1 cellular context compared by ENCODE assay signal in the genomic region with DNA sequence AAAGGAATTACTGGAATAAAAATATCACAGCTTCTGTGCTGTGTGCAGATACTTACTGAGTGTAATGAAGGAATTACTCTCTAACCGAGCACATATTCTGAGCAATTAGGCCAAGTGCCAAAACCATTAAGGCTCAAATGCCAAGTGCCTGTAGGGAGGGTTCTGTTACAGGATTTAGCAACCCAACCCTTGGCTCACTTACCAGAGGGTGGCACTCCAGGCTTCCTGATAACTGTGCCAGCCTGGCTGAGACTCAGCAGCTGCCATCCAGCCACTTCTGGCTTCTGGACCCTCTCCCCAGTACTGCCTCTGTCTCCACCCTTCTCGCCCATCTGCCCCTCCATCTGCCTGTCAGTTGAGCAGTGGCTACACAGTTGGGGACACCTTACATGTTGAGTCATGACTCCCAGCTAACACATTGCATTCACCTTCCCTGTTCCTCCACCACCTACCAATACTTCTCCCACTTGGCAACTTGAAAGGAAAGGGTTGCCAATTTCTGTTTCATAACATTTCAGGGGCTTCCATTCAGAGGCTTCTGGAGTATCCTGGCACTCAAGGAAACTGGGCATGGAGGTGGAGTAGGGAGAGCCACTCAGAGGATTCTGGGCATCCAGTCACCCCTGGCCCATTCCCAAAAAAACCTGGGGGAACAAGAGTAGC.
TF ChIP-seq lines count a peak whose summit lies in the region.

No MANE protein-coding gene starts in this region.

TF ChIP-seq in HEK293, 187 proteins besides CTCF, POLR2A, EP300 and RAD21 (continued from another document):
- TF ChIP-seq, protein P1, sequence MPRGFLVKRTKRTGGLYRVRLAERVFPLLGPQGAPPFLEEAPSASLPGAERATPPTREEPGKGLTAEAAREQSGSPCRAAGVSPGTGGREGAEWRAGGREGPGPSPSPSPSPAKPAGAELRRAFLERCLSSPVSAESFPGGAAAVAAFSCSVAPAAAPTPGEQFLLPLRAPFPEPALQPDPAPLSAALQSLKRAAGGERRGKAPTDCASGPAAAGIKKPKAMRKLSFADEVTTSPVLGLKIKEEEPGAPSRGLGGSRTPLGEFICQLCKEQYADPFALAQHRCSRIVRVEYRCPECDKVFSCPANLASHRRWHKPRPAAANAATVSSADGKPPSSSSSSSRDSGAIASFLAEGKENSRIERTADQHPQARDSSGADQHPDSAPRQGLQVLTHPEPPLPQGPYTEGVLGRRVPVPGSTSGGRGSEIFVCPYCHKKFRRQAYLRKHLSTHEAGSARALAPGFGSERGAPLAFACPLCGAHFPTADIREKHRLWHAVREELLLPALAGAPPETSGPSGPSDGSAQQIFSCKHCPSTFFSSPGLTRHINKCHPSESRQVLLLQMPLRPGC (tag by site-specific recombination; IDR thresholded peaks at IDR 0.05), result peak; percentile 37; the same call in 1 of the 2 replicates
- TF ChIP-seq, protein P2, sequence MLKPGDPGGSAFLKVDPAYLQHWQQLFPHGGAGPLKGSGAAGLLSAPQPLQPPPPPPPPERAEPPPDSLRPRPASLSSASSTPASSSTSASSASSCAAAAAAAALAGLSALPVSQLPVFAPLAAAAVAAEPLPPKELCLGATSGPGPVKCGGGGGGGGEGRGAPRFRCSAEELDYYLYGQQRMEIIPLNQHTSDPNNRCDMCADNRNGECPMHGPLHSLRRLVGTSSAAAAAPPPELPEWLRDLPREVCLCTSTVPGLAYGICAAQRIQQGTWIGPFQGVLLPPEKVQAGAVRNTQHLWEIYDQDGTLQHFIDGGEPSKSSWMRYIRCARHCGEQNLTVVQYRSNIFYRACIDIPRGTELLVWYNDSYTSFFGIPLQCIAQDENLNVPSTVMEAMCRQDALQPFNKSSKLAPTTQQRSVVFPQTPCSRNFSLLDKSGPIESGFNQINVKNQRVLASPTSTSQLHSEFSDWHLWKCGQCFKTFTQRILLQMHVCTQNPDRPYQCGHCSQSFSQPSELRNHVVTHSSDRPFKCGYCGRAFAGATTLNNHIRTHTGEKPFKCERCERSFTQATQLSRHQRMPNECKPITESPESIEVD (tag by site-specific recombination; IDR thresholded peaks at IDR 0.05), result peak; percentile 77
- TF ChIP-seq OVOL3 (tag by site-specific recombination; IDR thresholded peaks at IDR 0.05) (no peak), ZNF548 (tag by site-specific recombination; IDR thresholded peaks at IDR 0.05) (peak; percentile 30; the same call in 1 of the 2 replicates), ZNF311 (tag by site-specific recombination; IDR thresholded peaks at IDR 0.05; ENCODE audit: borderline replicate concordance) (no peak), HOXC10 (CRISPR knock-in tag; IDR thresholded peaks at IDR 0.05) (no peak), ZNF629 (tag by site-specific recombination; IDR thresholded peaks at IDR 0.05) (0 out of 2 replicates have a peak, but pooled peaks have one; percentile 22), ZNF830 (tag by site-specific recombination; IDR thresholded peaks at IDR 0.05; ENCODE audit: low read depth) (no peak), BCL11A (tag by site-specific recombination; IDR thresholded peaks at IDR 0.05; ENCODE audit: low read depth) (no peak), ZNF600 (tag by site-specific recombination; IDR thresholded peaks at IDR 0.05) (peak; percentile 36; the same call in 1 of the 2 replicates), OSR2 (tag by site-specific recombination; IDR thresholded peaks at IDR 0.05) (peak; percentile 73), ZNF391 (tag by site-specific recombination; IDR thresholded peaks at IDR 0.05; ENCODE audit: borderline replicate concordance, low read depth) (no peak), MYNN (tag by site-specific recombination; IDR thresholded peaks at IDR 0.05; ENCODE audit: borderline replicate concordance) (no peak), ZNF76 (tag by site-specific recombination; IDR thresholded peaks at IDR 0.05; ENCODE audit: borderline replicate concordance, low read depth) (0 out of 2 replicates have a peak, but pooled peaks have one; percentile 24), ZNF132 (tag by site-specific recombination; IDR thresholded peaks at IDR 0.05; ENCODE audit: borderline replicate concordance) (no peak), ZNF654 (tag by site-specific recombination; IDR thresholded peaks at IDR 0.05; ENCODE audit: low read depth) (peak; percentile 48), ZBTB21 (tag by site-specific recombination; IDR thresholded peaks at IDR 0.05) (no peak)
- TF ChIP-seq, protein P3, sequence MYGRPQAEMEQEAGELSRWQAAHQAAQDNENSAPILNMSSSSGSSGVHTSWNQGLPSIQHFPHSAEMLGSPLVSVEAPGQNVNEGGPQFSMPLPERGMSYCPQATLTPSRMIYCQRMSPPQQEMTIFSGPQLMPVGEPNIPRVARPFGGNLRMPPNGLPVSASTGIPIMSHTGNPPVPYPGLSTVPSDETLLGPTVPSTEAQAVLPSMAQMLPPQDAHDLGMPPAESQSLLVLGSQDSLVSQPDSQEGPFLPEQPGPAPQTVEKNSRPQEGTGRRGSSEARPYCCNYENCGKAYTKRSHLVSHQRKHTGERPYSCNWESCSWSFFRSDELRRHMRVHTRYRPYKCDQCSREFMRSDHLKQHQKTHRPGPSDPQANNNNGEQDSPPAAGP (tag by site-specific recombination; IDR thresholded peaks at IDR 0.05), result peak; percentile 79
- TF ChIP-seq, protein P4, sequence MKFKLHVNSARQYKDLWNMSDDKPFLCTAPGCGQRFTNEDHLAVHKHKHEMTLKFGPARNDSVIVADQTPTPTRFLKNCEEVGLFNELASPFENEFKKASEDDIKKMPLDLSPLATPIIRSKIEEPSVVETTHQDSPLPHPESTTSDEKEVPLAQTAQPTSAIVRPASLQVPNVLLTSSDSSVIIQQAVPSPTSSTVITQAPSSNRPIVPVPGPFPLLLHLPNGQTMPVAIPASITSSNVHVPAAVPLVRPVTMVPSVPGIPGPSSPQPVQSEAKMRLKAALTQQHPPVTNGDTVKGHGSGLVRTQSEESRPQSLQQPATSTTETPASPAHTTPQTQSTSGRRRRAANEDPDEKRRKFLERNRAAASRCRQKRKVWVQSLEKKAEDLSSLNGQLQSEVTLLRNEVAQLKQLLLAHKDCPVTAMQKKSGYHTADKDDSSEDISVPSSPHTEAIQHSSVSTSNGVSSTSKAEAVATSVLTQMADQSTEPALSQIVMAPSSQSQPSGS (tag by site-specific recombination; IDR thresholded peaks at IDR 0.05; ENCODE audit: low read depth), result no peak
